In the genomic region with DNA sequence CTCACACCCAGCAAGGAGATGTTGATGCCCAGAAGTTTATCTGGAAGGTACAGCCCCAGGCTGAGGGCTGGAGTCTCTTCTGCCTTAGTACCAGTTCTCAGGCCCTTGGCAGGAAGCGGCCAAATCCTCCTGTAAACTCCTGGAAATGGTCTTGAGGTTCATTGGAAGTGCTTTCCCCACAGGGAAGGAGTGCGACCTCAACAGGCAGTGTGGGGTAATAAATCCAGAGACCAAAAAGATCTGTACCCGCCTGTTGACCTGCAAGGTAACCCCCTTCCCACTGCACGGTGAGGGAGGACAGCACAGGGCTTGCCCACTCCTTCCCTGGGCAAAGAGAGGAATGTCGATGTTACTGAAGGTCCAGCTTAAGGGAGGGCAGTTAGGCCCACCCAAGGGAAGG, we compare ENCODE assay signal across 27 cellular contexts. TPM values are rescaled to one million over a fixed set of nuclear protein-coding genes. Genes with fewer than 3 reads are reported as not detected.
DNase-seq lines count a peak whose midpoint lies in the region; ATAC-seq and TF ChIP-seq lines count a peak whose summit lies in the region.
"Had no signal": no experiment of that assay in that cellular context is flagged by ENCODE, and none has a peak within 500 bp of the region (broad histone marks: within the 10 kb centered on the region; RNA-seq: fewer than 3 reads in every experiment).

No MANE protein-coding gene starts in this region.

- H3K4me2 ChIP-seq in OCI-LY1 (ENCODE audit: low read length) (no peak overlapping the region), neural progenitor cell (no peak overlapping the region)

- H4K20me1 ChIP-seq in OCI-LY1 (ENCODE audit: insufficient read depth, low read length) (no peaks in the 10 kb centered on the region), neural progenitor cell (ENCODE audit: low read depth) (no peaks in the 10 kb centered on the region)

- no peaks in the 10 kb centered on the region for H3K27me3 ChIP-seq in OCI-LY1 (ENCODE audit: insufficient read depth, low read length)
- H3K27me3 ChIP-seq in neural progenitor cell: no peaks in the 10 kb centered on the region

- TF ChIP-seq CTCF in OCI-LY1 (IDR thresholded peaks at IDR 0.05; ENCODE audit: low read length): peak; percentile 32; the same call in 1 of the 2 replicates
- peak; percentile 18 for TF ChIP-seq CTCF in cardiac fibroblast (IDR thresholded peaks at IDR 0.05; ENCODE audit: low read depth, low read length)
- no peak for TF ChIP-seq CTCF in neural crest cell (conservative IDR thresholded peaks at IDR 0.05)
- no peak for TF ChIP-seq CTCF in mesothelial cell of epicardium (IDR thresholded peaks at IDR 0.05; ENCODE audit: unreplicated experiment)
- TF ChIP-seq CTCF in neural progenitor cell (IDR thresholded peaks at IDR 0.05): no peak

- H3K9me3 Mint-ChIP-seq in neural crest cell: no peaks in the 10 kb centered on the region
- no peaks in the 10 kb centered on the region for H3K9me3 Mint-ChIP-seq in mesothelial cell of epicardium
- no peaks in the 10 kb centered on the region for H3K9me3 Mint-ChIP-seq in neural progenitor cell
- H3K9me3 Mint-ChIP-seq: activated T-helper 1 cell treated with anti-CD3 and anti-CD28 coated beads, Interleukin-12 subunit alpha, Interleukin-12 subunit beta, Interleukin-2, Interleukin-4 antibody, amounts not matched to agents 30 ng/mL and 10 ng/mL and 1 ng/mL, durations not matched to agents 14 hours and 24 hours and 36 hours; immature natural killer cell; type B pancreatic cell had no signal

- DNase-seq in GM03348 (ENCODE audit: low spot score) (peak; percentile 12), cardiac fibroblast (ENCODE audit: low read depth in 2 of 2) (no peak), neural crest cell (ENCODE audit: low read depth, low spot score) (no peak), mesothelial cell of epicardium (ENCODE audit: low spot score in 2 of 2, unreplicated experiment in 2 of 2) (no peak), neural progenitor cell (ENCODE audit: low spot score) (no peak)
- DNase-seq: activated CD4-positive, alpha-beta T cell treated with anti-CD3 and anti-CD28 coated beads for 48 hours; AML-193; COR-L47; effector CD8-positive, alpha-beta T cell; EL; head of caudate nucleus; immature natural killer cell; Karpas-422; left ventricle myocardium inferior; NCI-H1092 treated with DMSO at 0.1 percent for 48 hours; NCI-H2029 treated with DMSO at 0.1 percent for 48 hours; NCI-H446; NK-92 treated with Interleukin-12 subunit alpha and Interleukin-12 subunit beta, amount 100 ng/mL, for 24 hours; psoas muscle; SW 1271 had no signal

- H2AFZ ChIP-seq in OCI-LY1 (ENCODE audit: low read length) (no peak overlapping the region), neural progenitor cell (replicated peaks) (no peak overlapping the region)

- no peaks in the 10 kb centered on the region for H3K79me2 ChIP-seq in OCI-LY1 (ENCODE audit: insufficient read depth, low read length)
- peaks cover 5% of the 10 kb centered on the region for H3K79me2 ChIP-seq in neural progenitor cell (ENCODE audit: low read depth)

- H3K27ac ChIP-seq in OCI-LY1 (ENCODE audit: low read depth, low read length, poor library complexity, severe bottlenecking) (no peak overlapping the region), neural progenitor cell (no peak overlapping the region)
- H3K27ac ChIP-seq: left ventricle myocardium inferior, psoas muscle had no signal

- H3K4me1 Mint-ChIP-seq in neural crest cell (peaks cover 19% of the 10 kb centered on the region), mesothelial cell of epicardium (peaks cover 16% of the 10 kb centered on the region), neural progenitor cell (peaks cover 14% of the 10 kb centered on the region)

- H3K9me2 ChIP-seq in OCI-LY1 (ENCODE audit: low read depth, low read length): no peaks in the 10 kb centered on the region

- H3K9ac ChIP-seq in OCI-LY1 (ENCODE audit: low read length): no peak overlapping the region
- H3K9ac ChIP-seq in neural progenitor cell: no peak overlapping the region

- H3K4me3 Mint-ChIP-seq in neural crest cell (peak overlapping the region; percentile 41), mesothelial cell of epicardium (no peak overlapping the region), neural progenitor cell (no peak overlapping the region)
- H3K4me3 Mint-ChIP-seq: activated naive CD8-positive, alpha-beta T cell; activated T-helper 1 cell treated with anti-CD3 and anti-CD28 coated beads, Interleukin-12 subunit alpha, Interleukin-12 subunit beta, Interleukin-2, Interleukin-4 antibody, amounts not matched to agents 30 ng/mL and 10 ng/mL and 1 ng/mL, durations not matched to agents 14 hours and 24 hours and 36 hours; immature natural killer cell; type B pancreatic cell had no signal

- H3K9me3 ChIP-seq in OCI-LY1 (ENCODE audit: low read length) (no peaks in the 10 kb centered on the region), neural progenitor cell (ENCODE audit: low read depth) (no peaks in the 10 kb centered on the region)
- H3K9me3 ChIP-seq: left ventricle myocardium inferior, psoas muscle had no signal

- H3K27ac Mint-ChIP-seq in neural crest cell (ENCODE audit: unreplicated experiment) (no peak overlapping the region), mesothelial cell of epicardium (no peak overlapping the region), neural progenitor cell (no peak overlapping the region)
- H3K27ac Mint-ChIP-seq: activated naive CD8-positive, alpha-beta T cell; activated T-helper 1 cell treated with anti-CD3 and anti-CD28 coated beads, Interleukin-12 subunit alpha, Interleukin-12 subunit beta, Interleukin-2, Interleukin-4 antibody, amounts not matched to agents 30 ng/mL and 10 ng/mL and 1 ng/mL, durations not matched to agents 14 hours and 24 hours and 36 hours; type B pancreatic cell had no signal

- H3K4me3 ChIP-seq in OCI-LY1 (ENCODE audit: low read depth, low read length, poor library complexity, severe bottlenecking) (no peak overlapping the region), cardiac fibroblast (replicated peaks in 1 of 2; ENCODE audit: low read depth in 2 of 2, low read length in 2 of 2) (no peak overlapping the region), neural progenitor cell (no peak overlapping the region)
- H3K4me3 ChIP-seq: left ventricle myocardium inferior, psoas muscle had no signal

- H3K36me3 Mint-ChIP-seq in neural crest cell (ENCODE audit: low read depth): peaks cover 4% of the 10 kb centered on the region
- peaks cover 2% of the 10 kb centered on the region for H3K36me3 Mint-ChIP-seq in mesothelial cell of epicardium
- peaks cover 6% of the 10 kb centered on the region for H3K36me3 Mint-ChIP-seq in neural progenitor cell
- H3K36me3 Mint-ChIP-seq: activated naive CD8-positive, alpha-beta T cell; type B pancreatic cell had no signal

- no peaks in the 10 kb centered on the region for H3K36me3 ChIP-seq in OCI-LY1 (ENCODE audit: insufficient read depth, low read length)
- no peaks in the 10 kb centered on the region for H3K36me3 ChIP-seq in neural progenitor cell

- H3F3A ChIP-seq in OCI-LY1 (ENCODE audit: insufficient read depth, low read length) (peaks cover 5% of the 10 kb centered on the region; the same call in 1 of the 2 replicates), neural progenitor cell (ENCODE audit: low read depth) (peaks cover 3% of the 10 kb centered on the region)

- H3K27me3 Mint-ChIP-seq in neural crest cell (ENCODE audit: low read depth) (peaks cover 4% of the 10 kb centered on the region), mesothelial cell of epicardium (ENCODE audit: low read depth) (no peaks in the 10 kb centered on the region), neural progenitor cell (ENCODE audit: insufficient read depth, low read depth) (peaks cover 17% of the 10 kb centered on the region)
- H3K27me3 Mint-ChIP-seq: activated naive CD8-positive, alpha-beta T cell had no signal

- H3K4me1 ChIP-seq in OCI-LY1 (ENCODE audit: insufficient read depth, low read length, severe bottlenecking) (peaks cover 20% of the 10 kb centered on the region), neural progenitor cell (peaks cover 8% of the 10 kb centered on the region)

- ATAC-seq in HG02678 (IDR thresholded peaks at IDR 0.05; ENCODE audit: unreplicated experiment): no peak
- ATAC-seq: psoas muscle had no signal

RNA-seq across cellular contexts. Expression of gene ATXN7L2, which starts 4.5 kb away (rescaled TPM):
- total RNA-seq in neural crest cell (13.2 and 15.6 TPM in 2 replicates), mesothelial cell of epicardium (13.8 to 14.9 TPM (median 13.8 TPM) in 3 replicates), neural progenitor cell (ENCODE audit: low replicate concordance) (6.5 and 8.5 TPM in 2 replicates)

RNA-seq across cellular contexts. Expression of gene CYB561D1, which starts 5.7 kb away (rescaled TPM):
- total RNA-seq in neural crest cell (7.8 and 8.0 TPM in 2 replicates), mesothelial cell of epicardium (9.5 to 11.7 TPM (median 10.6 TPM) in 3 replicates), neural progenitor cell (ENCODE audit: low replicate concordance) (4.3 and 6.8 TPM in 2 replicates)

RNA-seq across cellular contexts. Expression of gene AMIGO1, which starts 21.3 kb away (rescaled TPM):
- total RNA-seq in neural crest cell (6.1 and 7.2 TPM in 2 replicates), mesothelial cell of epicardium (5.0 to 5.4 TPM (median 5.1 TPM) in 3 replicates), neural progenitor cell (ENCODE audit: low replicate concordance) (4.5 and 6.0 TPM in 2 replicates)

RNA-seq across cellular contexts. Expression of gene SYPL2, which starts 21.9 kb away (rescaled TPM):
- total RNA-seq in neural crest cell: 0.18 and 0.47 TPM in 2 replicates
- total RNA-seq in mesothelial cell of epicardium: 0.11 to 0.22 TPM (median 0.14 TPM) in 3 replicates
- not detected in 2 replicates for total RNA-seq in neural progenitor cell (ENCODE audit: low replicate concordance)
- total RNA-seq: activated T-helper 1 cell treated with anti-CD3 and anti-CD28 coated beads, Interleukin-12 subunit alpha, Interleukin-12 subunit beta, Interleukin-2, Interleukin-4 antibody, amounts not matched to agents 30 ng/mL and 10 ng/mL and 1 ng/mL, durations not matched to agents 14 hours and 24 hours and 36 hours; mononuclear cell had no signal

RNA-seq across cellular contexts. Expression of gene GPR61, which starts 51.5 kb away (rescaled TPM):
- not detected in 2 replicates for total RNA-seq in neural crest cell
- not detected in 3 replicates for total RNA-seq in mesothelial cell of epicardium
- total RNA-seq in neural progenitor cell (ENCODE audit: low replicate concordance): 0.71 and 1.4 TPM in 2 replicates
- total RNA-seq: activated T-helper 1 cell treated with anti-CD3 and anti-CD28 coated beads, Interleukin-12 subunit alpha, Interleukin-12 subunit beta, Interleukin-2, Interleukin-4 antibody, amounts not matched to agents 30 ng/mL and 10 ng/mL and 1 ng/mL, durations not matched to agents 14 hours and 24 hours and 36 hours; chondrocyte had no signal

Comparison
In these comparisons a context has a peak if more than half of its experiments do, and no peak if none do; other contexts are left out.
1. CTCF ChIP-seq: peak in OCI-LY1 (single experiment) and cardiac fibroblast (single experiment); none in neural crest cell (single experiment), mesothelial cell of epicardium (single experiment) and neural progenitor cell (single experiment).